3 cellular contexts compared by ENCODE assay signal in genomic region chrX:154349979-154350378, GRCh38.
TF ChIP-seq lines count a peak whose summit lies in the region.

No MANE protein-coding gene starts in this region.

TF ChIP-seq in SK-N-SH, 30 proteins besides CTCF, POLR2A, EP300 and RAD21:
- TF ChIP-seq MEF2A (IDR thresholded peaks at IDR 0.05; ENCODE audit: borderline replicate concordance, low read depth): no peak
- TF ChIP-seq MXI1 (IDR thresholded peaks at IDR 0.05; ENCODE audit: low read depth, low read length): no peak
- no peak for TF ChIP-seq RFX5 (IDR thresholded peaks at IDR 0.05; ENCODE audit: low read length)
- TF ChIP-seq ELF1 (IDR thresholded peaks at IDR 0.05): no peak
- no peak for TF ChIP-seq PBX3 (IDR thresholded peaks at IDR 0.05)
- TF ChIP-seq MAX (IDR thresholded peaks at IDR 0.05; ENCODE audit: low read depth): no peak
- peak; percentile 23; the same call in 1 of the 2 replicates for TF ChIP-seq POLR2AphosphoS5 (IDR thresholded peaks at IDR 0.05; ENCODE audit: low read depth, low read length)
- no peak for TF ChIP-seq FOSL2 (IDR thresholded peaks at IDR 0.05; ENCODE audit: borderline replicate concordance, low read depth)
- no peak for TF ChIP-seq RXRA (IDR thresholded peaks at IDR 0.05; ENCODE audit: borderline replicate concordance, low read depth)

TF ChIP-seq in SK-N-SH treated with all-trans-retinoic acid at 6 μM for 48 hours, 23 proteins besides CTCF, POLR2A, EP300 and RAD21:
- TF ChIP-seq CSRNP3 (CRISPR knock-in tag; IDR thresholded peaks at IDR 0.05) (no peak), ESRRG (CRISPR knock-in tag; IDR thresholded peaks at IDR 0.05) (no peak), PATZ1 (CRISPR knock-in tag; IDR thresholded peaks at IDR 0.05; ENCODE audit: borderline replicate concordance) (no peak), CREB5 (CRISPR knock-in tag; IDR thresholded peaks at IDR 0.05; ENCODE audit: low read depth) (no peak), TOX (CRISPR knock-in tag; IDR thresholded peaks at IDR 0.05; ENCODE audit: borderline replicate concordance) (no peak), PPARA (CRISPR knock-in tag; IDR thresholded peaks at IDR 0.05; ENCODE audit: borderline replicate concordance) (no peak), TCF4 (CRISPR knock-in tag; IDR thresholded peaks at IDR 0.05; ENCODE audit: borderline replicate concordance) (no peak), CSDC2 (CRISPR knock-in tag; IDR thresholded peaks at IDR 0.05) (no peak), BACH2 (CRISPR knock-in tag; IDR thresholded peaks at IDR 0.05; ENCODE audit: borderline replicate concordance) (no peak), ISL1 (CRISPR knock-in tag; IDR thresholded peaks at IDR 0.05) (no peak), ZC3H10 (CRISPR knock-in tag; IDR thresholded peaks at IDR 0.05) (no peak), ZNF70 (CRISPR knock-in tag; IDR thresholded peaks at IDR 0.05) (no peak), OSR1 (CRISPR knock-in tag; IDR thresholded peaks at IDR 0.05) (no peak), RARB (CRISPR knock-in tag; IDR thresholded peaks at IDR 0.05) (no peak), ZNF565 (CRISPR knock-in tag; conservative IDR thresholded peaks at IDR 0.05; ENCODE audit: low read depth) (no peak), ZFP3 (CRISPR knock-in tag; IDR thresholded peaks at IDR 0.05) (no peak), ARNTL (CRISPR knock-in tag; IDR thresholded peaks at IDR 0.05; ENCODE audit: borderline replicate concordance, low read depth) (no peak), POU6F1 (CRISPR knock-in tag; IDR thresholded peaks at IDR 0.05; ENCODE audit: borderline replicate concordance, low read depth) (no peak), ZFP30 (CRISPR knock-in tag; IDR thresholded peaks at IDR 0.05) (no peak)
TF ChIP-seq in SK-N-SH treated with all-trans-retinoic acid at 6 μM for 48 hours: peak in this region for 0.

TF ChIP-seq in A549, 52 proteins besides CTCF, POLR2A, EP300 and RAD21:
- no peak for TF ChIP-seq NR3C1 (IDR thresholded peaks at IDR 0.05)
- TF ChIP-seq POLR2AphosphoS2 (conservative IDR thresholded peaks at IDR 0.05; ENCODE audit: low read length): peak; percentile 52; the same call in 1 of the 2 replicates
- no peak for TF ChIP-seq FOSB (CRISPR knock-in tag; IDR thresholded peaks at IDR 0.05)
